ENCODE assay signal across 19 cellular contexts in the genomic region with DNA sequence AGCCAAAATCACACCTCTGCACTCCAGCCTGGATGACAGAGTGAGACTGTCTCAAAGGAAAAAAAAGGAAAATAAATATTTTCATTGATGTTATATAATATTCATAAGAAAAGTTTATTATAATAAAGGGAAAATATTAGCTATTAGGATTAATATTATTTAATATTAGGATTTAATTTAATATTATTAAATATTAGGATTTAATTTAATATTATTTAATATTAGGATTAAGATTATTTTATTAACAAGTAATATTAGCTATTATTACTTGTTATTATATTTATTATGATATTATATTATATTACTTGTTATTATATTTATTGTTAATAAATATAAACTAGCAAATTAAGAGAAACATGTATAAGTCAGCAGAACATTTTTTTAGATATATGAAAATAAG.
DNase-seq lines count a peak whose midpoint lies in the region; ATAC-seq, FAIRE-seq and TF ChIP-seq lines count a peak whose summit lies in the region.
"Had no signal": no experiment of that assay in that cellular context is flagged by ENCODE, and none has a peak within 500 bp of the region (broad histone marks: within the 10 kb centered on the region; RNA-seq: fewer than 3 reads in every experiment).

No MANE protein-coding gene starts in this region.

- no peaks in the 10 kb centered on the region for H3K9me2 ChIP-seq in OCI-LY7 (ENCODE audit: insufficient read depth, low read length)

- H3K9me3 ChIP-seq in pancreas (no peaks in the 10 kb centered on the region), OCI-LY7 (ENCODE audit: low read length) (0 out of 2 replicates have a peak, but pooled peaks cover 3% of the 10 kb centered on the region)

- H3K27me3 ChIP-seq in pancreas = no peaks in the 10 kb centered on the region

- H3K79me2 ChIP-seq in OCI-LY7 (ENCODE audit: insufficient read depth, low read depth, low read length) = no peaks in the 10 kb centered on the region

- CTCF ChIA-PET in OCI-LY7 (lab: Charles Lee; ENCODE audit: unreplicated experiment) = no interaction called here

- H3K4me3 ChIP-seq in pancreas = no peak overlapping the region
- H3K4me3 ChIP-seq in OCI-LY7 (ENCODE audit: low read depth, low read length, poor library complexity, severe bottlenecking) = no peak overlapping the region
- H3K4me3 ChIP-seq: GM23338 had no signal

- no TSS peak for BruUV-seq in OCI-LY7 (replicated peaks; lab: Mats Ljungman, UMichigan)

- TF ChIP-seq CTCF in pancreas (IDR thresholded peaks at IDR 0.05) (no peak), OCI-LY7 (conservative IDR thresholded peaks at IDR 0.05; ENCODE audit: low read length) (no peak)

- DNase-seq in pancreas (no peak), OCI-LY7 (ENCODE audit: low spot score) (no peak), 8988T (no peak)
- DNase-seq: C1 segment of cervical spinal cord; Calu3; CD4-positive, alpha-beta memory T cell; COR-L47; DMS53; DMS79 treated with DMSO at 0.1 percent for 48 hours; H9 had no signal

- POLR2A ChIA-PET in OCI-LY7 (lab: Charles Lee) = no interaction called here

- no peaks in the 10 kb centered on the region for H3K36me3 ChIP-seq in pancreas
- H3K36me3 ChIP-seq in OCI-LY7 (ENCODE audit: insufficient read depth, low read length) = no peaks in the 10 kb centered on the region

- H3K4me1 ChIP-seq in pancreas (no peaks in the 10 kb centered on the region), OCI-LY7 (ENCODE audit: insufficient read depth, low read length, poor library complexity, severe bottlenecking) (no peaks in the 10 kb centered on the region)

- no peak overlapping the region for H3K4me2 ChIP-seq in OCI-LY7 (ENCODE audit: low read length)
- H3K4me2 ChIP-seq: GM23338 had no signal

- H4K20me1 ChIP-seq in OCI-LY7 (ENCODE audit: insufficient read depth, low read length) = no peaks in the 10 kb centered on the region

- H3K27ac ChIP-seq in pancreas = no peak overlapping the region
- H3K27ac ChIP-seq in OCI-LY7 (ENCODE audit: low read depth, low read length, poor library complexity, severe bottlenecking) = no peak overlapping the region
- H3K27ac ChIP-seq: 22Rv1 had no signal

- FAIRE-seq in A204.1 (lab: Jason Lieb, UNC) (peak; percentile 99), TTC549 (lab: Jason Lieb, UNC) (peak; percentile 94), endometrium (lab: Jason Lieb, UNC) (peak; percentile 92), pancreas (lab: Jason Lieb, UNC) (peak; percentile 97)
- FAIRE-seq: GM12892 had no signal

- no peak overlapping the region for H2AFZ ChIP-seq in OCI-LY7 (ENCODE audit: low read length)
- H2AFZ ChIP-seq: GM23338 had no signal

- intact Hi-C loops in pancreas (cut with DNase I) = no loop called here
- intact Hi-C loops in OCI-LY7 (cut with micrococcal nuclease; ENCODE audit: unreplicated experiment) = no loop called here

- no peak for ATAC-seq in pancreas
- no peak for ATAC-seq in HG02973 (IDR thresholded peaks at IDR 0.05; ENCODE audit: unreplicated experiment)
- ATAC-seq in GM21619 (IDR thresholded peaks at IDR 0.05; ENCODE audit: unreplicated experiment) = no peak
- ATAC-seq: GM23338, HCT116 had no signal
